Comparison of ENCODE assay signal across 22 cellular contexts in genomic region chr19:31263317-31263716, GRCh38.
DNase-seq lines count a peak whose midpoint lies in the region; ATAC-seq, FAIRE-seq and TF ChIP-seq lines count a peak whose summit lies in the region.
"Had no signal": no experiment of that assay in that cellular context is flagged by ENCODE, and none has a peak within 500 bp of the region (broad histone marks: within the 10 kb centered on the region; RNA-seq: fewer than 3 reads in every experiment).

No MANE protein-coding gene starts in this region.

- no peak overlapping the region for H4K8ac ChIP-seq in mesendoderm (ENCODE audit: low read depth, low read length)

- TF ChIP-seq POLR2A in K562 (conservative IDR thresholded peaks at IDR 0.05): no peak

- TF ChIP-seq CTCF in SK-N-SH (IDR thresholded peaks at IDR 0.05): no peak
- TF ChIP-seq CTCF in K562 (IDR thresholded peaks at IDR 0.05 in 2 of 3, conservative IDR thresholded peaks at IDR 0.05 in 1 of 3; ENCODE audit: insufficient read depth in 2 of 3, low read depth in 1 of 3, low read length in 3 of 3): no peak
- TF ChIP-seq CTCF in tibial artery (IDR thresholded peaks at IDR 0.05): no peak

- no peak overlapping the region for H2AK5ac ChIP-seq in mesendoderm (ENCODE audit: low read length)

- no peak for TF ChIP-seq RAD21 in SK-N-SH (IDR thresholded peaks at IDR 0.05; ENCODE audit: low read length)
- no peak for TF ChIP-seq RAD21 in K562 (CRISPR knock-in tag; conservative IDR thresholded peaks at IDR 0.05 in 1 of 2, IDR thresholded peaks at IDR 0.05 in 1 of 2)

- H2AFZ ChIP-seq in SK-N-SH (ENCODE audit: low read depth): no peak overlapping the region
- H2AFZ ChIP-seq in K562 (ENCODE audit: low read depth, low read length): no peak overlapping the region

- WGBS in SK-N-SH (ENCODE audit: low lambda C conversion rate): 92% methylated on average over 9 of the region's 9 CpGs
- WGBS in K562 (ENCODE audit: insufficient coverage, low coverage, missing lambda C conversion rate): 0% methylated on average over 3 of the region's 9 CpGs
- no CpG with 5 or more reads among the region's 9 CpGs for WGBS in mesendoderm (ENCODE audit: extremely low coverage, insufficient coverage, low lambda C conversion rate)

- H3K4me3 ChIP-seq in SK-N-SH (ENCODE audit: low read depth in 2 of 2, low read length in 1 of 2) (no peak overlapping the region), K562 (no peak overlapping the region), mesendoderm (ENCODE audit: low read length) (no peak overlapping the region), tibial artery (no peak overlapping the region)
- H3K4me3 ChIP-seq: adrenal gland, smooth muscle cell had no signal

- no peak for FAIRE-seq in K562 (lab: Jason Lieb, UNC)
- FAIRE-seq: GM12891 had no signal

- no peak overlapping the region for H3K23ac ChIP-seq in mesendoderm (ENCODE audit: low read length)

- DNase-seq in SK-N-SH: peak; percentile 38
- DNase-seq in K562 (ENCODE audit: extremely low read depth in 1 of 4, low spot score in 3 of 4): no peak
- DNase-seq in mesendoderm: peak; percentile 14
- peak; percentile 17 to 39 for DNase-seq in tibial artery
- DNase-seq in NCI-H526 treated with DMSO at 0.1 percent for 48 hours (lab: John Stamatoyannopoulos, UW): no peak
- DNase-seq: activated B cell treated with CpG ODN at 0.5 μM for 24 hours; activated CD4-positive, alpha-beta T cell treated with anti-CD3 and anti-CD28 coated beads, Interleukin-2, amount 50 U/mL, for 48 hours; activated gamma-delta T cell; DMS79; left cardiac atrium; MM.1S; NCI-H1436 treated with DMSO at 0.1 percent for 48 hours; NCI-H2171; NCI-H524 had no signal

- no peak overlapping the region for H4K5ac ChIP-seq in mesendoderm (ENCODE audit: low read length)

- H3K18ac ChIP-seq in mesendoderm (ENCODE audit: low read length): no peak overlapping the region

- intact Hi-C loops in K562 (cut with micrococcal nuclease) (no loop called here), tibial artery (cut with DNase I; ENCODE audit: low total_unique reads) (no loop called here)

- H3K27ac ChIP-seq in SK-N-SH (ENCODE audit: low read depth in 2 of 2, low read length in 1 of 2) (peak overlapping the region in 1 of 2 experiments; percentile 39; a peak in 1 of 4 replicates), K562 (ENCODE audit: extremely low read depth, low read depth, low read length) (no peak overlapping the region), mesendoderm (ENCODE audit: low read depth, low read length) (no peak overlapping the region), tibial artery (no peak overlapping the region)
- H3K27ac ChIP-seq: 22Rv1, adrenal gland had no signal

- no peak overlapping the region for H3K4ac ChIP-seq in mesendoderm (ENCODE audit: low read depth, low read length)

- no peaks in the 10 kb centered on the region for H3K79me1 ChIP-seq in mesendoderm (ENCODE audit: low read length)

- H3K9me1 ChIP-seq in K562 (ENCODE audit: control insufficient read depth, insufficient read depth, low read length): no peaks in the 10 kb centered on the region

- no peak overlapping the region for H2BK120ac ChIP-seq in mesendoderm (ENCODE audit: low read depth, low read length)

- H3K9me2 ChIP-seq in SK-N-SH: no peaks in the 10 kb centered on the region

- H3K27me3 ChIP-seq in SK-N-SH (ENCODE audit: insufficient read depth) (no peaks in the 10 kb centered on the region), K562 (ENCODE audit: control insufficient read depth in 2 of 2, insufficient read depth in 2 of 2, low read length in 2 of 2) (peaks cover 0 to 11% of the 10 kb centered on the region in 2 experiments; a peak in 1 of 5 replicates), mesendoderm (ENCODE audit: insufficient read depth, low read length, poor library complexity) (no peaks in the 10 kb centered on the region), tibial artery (peaks cover 0 to 20% of the 10 kb centered on the region in 2 donors)
- H3K27me3 ChIP-seq: adrenal gland had no signal

- H4K20me1 ChIP-seq in SK-N-SH (ENCODE audit: insufficient read depth) (no peaks in the 10 kb centered on the region), K562 (replicated peaks; ENCODE audit: control insufficient read depth, insufficient read depth, low read length) (peaks cover 3% of the 10 kb centered on the region; the same call in 1 of the 2 replicates)

- CTCF ChIA-PET in SK-N-SH (lab: Yijun Ruan, JAX): no interaction called here
- CTCF ChIA-PET in K562 (lab: Yijun Ruan, JAX; ENCODE audit: low intra/inter-chr PET ratio): no interaction called here

- no peaks in the 10 kb centered on the region for H3K36me3 ChIP-seq in SK-N-SH (replicated peaks in 1 of 2; ENCODE audit: control insufficient read depth in 1 of 2, insufficient read depth in 2 of 2, low read length in 1 of 2)
- H3K36me3 ChIP-seq in K562 (ENCODE audit: control insufficient read depth, insufficient read depth, low read length): no peaks in the 10 kb centered on the region
- no peaks in the 10 kb centered on the region for H3K36me3 ChIP-seq in mesendoderm (ENCODE audit: control insufficient read depth, insufficient read depth, low read length)
- H3K36me3 ChIP-seq in tibial artery: no peaks in the 10 kb centered on the region
- H3K36me3 ChIP-seq: adrenal gland had no signal

- in situ Hi-C loops in K562 (cut with MboI): no loop called here

- no peak overlapping the region for H3K56ac ChIP-seq in mesendoderm (ENCODE audit: low read length)

- ATAC-seq in SK-N-SH treated with all-trans-retinoic acid at 6 μM for 48 hours: no peak
- no peak for ATAC-seq in K562
- ATAC-seq in HG03439 (IDR thresholded peaks at IDR 0.05; ENCODE audit: unreplicated experiment): no peak
- ATAC-seq in GM21423 (IDR thresholded peaks at IDR 0.05; ENCODE audit: unreplicated experiment): no peak
- ATAC-seq: stimulated activated memory B cell treated with anti-CD40 and anti-IgM and Interleukin-4, amounts not matched to agents 10 μg/mL and 1 μg/mL and 100 μg/mL, for 72 hours had no signal

- H3K4me2 ChIP-seq in SK-N-SH (no peak overlapping the region), K562 (ENCODE audit: insufficient read depth, low read length) (no peak overlapping the region), mesendoderm (ENCODE audit: low read length) (no peak overlapping the region)

- no peak overlapping the region for H2BK5ac ChIP-seq in mesendoderm (ENCODE audit: low read length)

- POLR2A ChIA-PET in SK-N-SH (lab: Yijun Ruan, JAX) (no interaction called here), K562 (lab: Yijun Ruan, JAX) (interaction anchor here (0.6 kb wide), 1 partner anchor 115 kb away, joined by 3 read pairs; no protein-coding TSS in a partner anchor)

- TF ChIP-seq EP300 in SK-N-SH (IDR thresholded peaks at IDR 0.05; ENCODE audit: borderline replicate concordance in 1 of 2, low read depth in 1 of 2, low read length in 1 of 2) (no peak), K562 (IDR thresholded peaks at IDR 0.05; ENCODE audit: low read length) (no peak)

- H3K9me3 ChIP-seq in SK-N-SH (no peaks in the 10 kb centered on the region), K562 (replicated peaks; ENCODE audit: control insufficient read depth, insufficient read depth, low read depth, low read length) (no peaks in the 10 kb centered on the region), tibial artery (no peaks in the 10 kb centered on the region)
- H3K9me3 ChIP-seq: adrenal gland had no signal

- H3K4me1 ChIP-seq in SK-N-SH (ENCODE audit: control insufficient read depth in 1 of 2, insufficient read depth in 2 of 2, low read depth in 1 of 2, low read length in 1 of 2) (peaks cover 0 to 18% of the 10 kb centered on the region in 2 experiments; a peak in 2 of 4 replicates), K562 (replicated peaks in 1 of 2; ENCODE audit: control insufficient read depth in 2 of 2, insufficient read depth in 2 of 2, low read length in 2 of 2) (no peaks in the 10 kb centered on the region), mesendoderm (ENCODE audit: control insufficient read depth, low read depth, low read length) (no peaks in the 10 kb centered on the region), tibial artery (peaks cover 0 to 9% (median 3%) of the 10 kb centered on the region in 4 donors)
- H3K4me1 ChIP-seq: adrenal gland had no signal

- no peaks in the 10 kb centered on the region for H3F3A ChIP-seq in SK-N-SH (replicated peaks; ENCODE audit: insufficient read depth)

- no peak overlapping the region for H2BK15ac ChIP-seq in mesendoderm (replicated peaks; ENCODE audit: low read depth)

- no peak overlapping the region for H3K9ac ChIP-seq in SK-N-SH
- H3K9ac ChIP-seq in K562 (ENCODE audit: insufficient read depth in 1 of 2, low read depth in 2 of 2, low read length in 2 of 2): no peak overlapping the region
- no peak overlapping the region for H3K9ac ChIP-seq in mesendoderm (ENCODE audit: low read length)

- no peaks in the 10 kb centered on the region for H3K79me2 ChIP-seq in SK-N-SH (ENCODE audit: insufficient read depth)
- no peaks in the 10 kb centered on the region for H3K79me2 ChIP-seq in K562 (ENCODE audit: control insufficient read depth, insufficient read depth, low read length)
- no peaks in the 10 kb centered on the region for H3K79me2 ChIP-seq in mesendoderm (ENCODE audit: control insufficient read depth, insufficient read depth, low read length)

- BruUV-seq in K562 (replicated peaks; lab: Mats Ljungman, UMichigan): no TSS peak

TF ChIP-seq in SK-N-SH, 30 proteins besides CTCF, POLR2A, EP300 and RAD21:
- TF ChIP-seq RXRA (IDR thresholded peaks at IDR 0.05; ENCODE audit: borderline replicate concordance, low read depth) (no peak), ELF1 (IDR thresholded peaks at IDR 0.05) (no peak), NRF1 (IDR thresholded peaks at IDR 0.05; ENCODE audit: low read depth, low read length) (no peak)

TF ChIP-seq in SK-N-SH treated with all-trans-retinoic acid at 6 μM for 48 hours, 23 proteins besides CTCF, POLR2A, EP300 and RAD21:
- no peak for TF ChIP-seq ZNF8 (CRISPR knock-in tag; IDR thresholded peaks at IDR 0.05)

TF ChIP-seq in K562, 482 proteins besides CTCF, POLR2A, EP300 and RAD21 (continues in another document):
- no peak for TF ChIP-seq MXI1 (IDR thresholded peaks at IDR 0.05; ENCODE audit: low read depth, low read length)
- TF ChIP-seq RNF219 (CRISPR knock-in tag; IDR thresholded peaks at IDR 0.05): no peak
- TF ChIP-seq ZNF75A (CRISPR knock-in tag; IDR thresholded peaks at IDR 0.05): no peak
- no peak for TF ChIP-seq CAMTA2 (CRISPR knock-in tag; conservative IDR thresholded peaks at IDR 0.05)

Comparison
In these comparisons a context has a peak if more than half of its experiments do, and no peak if none do; other contexts are left out.
1. DNase-seq: peak in SK-N-SH (single experiment), mesendoderm (single experiment) and tibial artery (2 of 2); none in K562 (0 of 4) and NCI-H526 treated with DMSO at 0.1 percent for 48 hours (single experiment).
2. Of the 27 proteins assayed by ChIP-seq in both K562 and SK-N-SH: peak only in K562: GABPA; only in SK-N-SH: none; in both: none; in neither: 26.